ENCODE assay signal across 22 cellular contexts in the genomic region with DNA sequence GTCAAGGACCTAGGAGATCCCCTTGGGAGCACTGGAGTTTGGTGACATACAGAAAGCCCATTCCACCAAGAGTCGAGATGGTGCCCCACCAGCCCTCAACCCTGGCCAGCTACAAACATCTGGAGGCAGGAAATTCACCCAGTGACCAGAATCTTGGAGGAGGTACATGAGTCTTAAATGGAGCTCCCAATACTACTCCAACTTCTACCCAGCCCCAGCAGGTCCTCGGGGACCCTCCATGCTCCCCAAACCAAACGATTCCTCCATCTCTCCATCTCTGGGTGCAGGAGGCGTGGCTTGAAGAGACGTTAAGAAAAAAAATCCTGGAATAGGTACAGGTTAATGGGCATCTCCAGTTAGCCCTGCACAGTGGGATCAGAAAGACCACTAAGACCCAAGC. TPM values are rescaled to one million over a fixed set of nuclear protein-coding genes. Genes with fewer than 3 reads are reported as not detected.
DNase-seq lines count a peak whose midpoint lies in the region; ATAC-seq and TF ChIP-seq lines count a peak whose summit lies in the region.
"Had no signal": no experiment of that assay in that cellular context is flagged by ENCODE, and none has a peak within 500 bp of the region (broad histone marks: within the 10 kb centered on the region; RNA-seq: fewer than 3 reads in every experiment).

No MANE protein-coding gene starts in this region.

- H3K4me1 ChIP-seq in transverse colon: peaks cover 0 to 17% (median 4%) of the 10 kb centered on the region in 4 donors
- H3K4me1 ChIP-seq: HAP-1 had no signal

- peak overlapping the region; percentile 6 for H3K4me3 Mint-ChIP-seq in activated naive CD8-positive, alpha-beta T cell treated with anti-CD3 and anti-CD28 coated beads for 36 hours
- H3K4me3 Mint-ChIP-seq in activated naive CD8-positive, alpha-beta T cell treated with anti-CD3 and anti-CD28 coated beads, Interleukin-2, amount 50 U/mL, for 24 hours: no peak overlapping the region
- H3K4me3 Mint-ChIP-seq in chondrocyte (ENCODE audit: unreplicated experiment): no peak overlapping the region
- H3K4me3 Mint-ChIP-seq in naive thymus-derived CD8-positive, alpha-beta T cell: no peak overlapping the region
- no peak overlapping the region for H3K4me3 Mint-ChIP-seq in stimulated activated effector memory CD8-positive, alpha-beta T cell treated with anti-CD3 and anti-CD28 coated beads, Interleukin-12 subunit alpha, Interleukin-12 subunit beta, amount 100 ng/mL, for 72 hours
- H3K4me3 Mint-ChIP-seq: activated B cell treated with CpG ODN at 0.5 μM for 24 hours; activated CD8-positive, alpha-beta T cell treated with anti-CD3 and anti-CD28 coated beads for 36 hours; activated naive CD4-positive, alpha-beta T cell treated with anti-CD3 and anti-CD28 coated beads, Interleukin-2, amount 50 U/mL, for 24 hours; activated T-cell treated with anti-CD3 and anti-CD28 coated beads, Interleukin-2, amount 50 U/mL, for 24 hours; stimulated activated memory B cell treated with anti-CD40 and anti-IgM and Interleukin-4, amounts not matched to agents 10 μg/mL and 1 μg/mL and 100 μg/mL, for 72 hours; type B pancreatic cell had no signal

- TF ChIP-seq EP300 in transverse colon (IDR thresholded peaks at IDR 0.05; ENCODE audit: low read depth): no peak

- peaks cover 15% of the 10 kb centered on the region for H3K27me3 ChIP-seq in transverse colon

- no peaks in the 10 kb centered on the region for H3K36me3 ChIP-seq in transverse colon
- H3K36me3 ChIP-seq: HAP-1, neutrophil had no signal

- no peak for DNase-seq in activated naive CD8-positive, alpha-beta T cell treated with anti-CD3 and anti-CD28 coated beads for 36 hours
- no peak for DNase-seq in activated naive CD8-positive, alpha-beta T cell treated with anti-CD3 and anti-CD28 coated beads, Interleukin-2, amount 50 U/mL, for 24 hours
- DNase-seq in chondrocyte (ENCODE audit: low spot score): peak; percentile 19
- no peak for DNase-seq in naive thymus-derived CD8-positive, alpha-beta T cell
- no peak for DNase-seq in transverse colon
- no peak for DNase-seq in stimulated activated effector memory CD8-positive, alpha-beta T cell treated with anti-CD3 and anti-CD28 coated beads, Interleukin-12 subunit alpha, Interleukin-12 subunit beta, amount 100 ng/mL, for 72 hours (ENCODE audit: low spot score in 2 of 2)
- no peak for DNase-seq in activated CD4-positive, alpha-beta T cell treated with anti-CD3 and anti-CD28 coated beads for 4 hours
- no peak for DNase-seq in T-helper 2 cell
- DNase-seq: 8988T; activated B cell treated with CpG ODN at 0.5 μM for 24 hours; activated CD8-positive, alpha-beta T cell treated with anti-CD3 and anti-CD28 coated beads for 36 hours; activated T-cell treated with anti-CD3 and anti-CD28 coated beads, Interleukin-2, amount 50 U/mL, for 24 hours; foreskin melanocyte; NCI-H1105 treated with DMSO at 0.1 percent for 48 hours; NCI-H2107; NCI-H524 treated with DMSO at 0.1 percent for 48 hours; SIG-M5 had no signal

- POLR2A ChIA-PET in naive thymus-derived CD8-positive, alpha-beta T cell (lab: Charles Lee): no interaction called here

- peaks cover 3% of the 10 kb centered on the region for H3K27me3 Mint-ChIP-seq in activated naive CD8-positive, alpha-beta T cell treated with anti-CD3 and anti-CD28 coated beads for 36 hours
- H3K27me3 Mint-ChIP-seq in activated naive CD8-positive, alpha-beta T cell treated with anti-CD3 and anti-CD28 coated beads, Interleukin-2, amount 50 U/mL, for 24 hours: no peaks in the 10 kb centered on the region
- H3K27me3 Mint-ChIP-seq in chondrocyte (ENCODE audit: low read depth): peaks cover 13% of the 10 kb centered on the region
- no peaks in the 10 kb centered on the region for H3K27me3 Mint-ChIP-seq in naive thymus-derived CD8-positive, alpha-beta T cell
- H3K27me3 Mint-ChIP-seq: activated B cell treated with CpG ODN at 0.5 μM for 24 hours; activated naive CD4-positive, alpha-beta T cell treated with anti-CD3 and anti-CD28 coated beads, Interleukin-2, amount 50 U/mL, for 24 hours; stimulated activated memory B cell treated with anti-CD40 and anti-IgM and Interleukin-4, amounts not matched to agents 10 μg/mL and 1 μg/mL and 100 μg/mL, for 72 hours had no signal

- H3K4me1 Mint-ChIP-seq in activated naive CD8-positive, alpha-beta T cell treated with anti-CD3 and anti-CD28 coated beads for 36 hours: peaks cover 47% of the 10 kb centered on the region
- peaks cover 63% of the 10 kb centered on the region for H3K4me1 Mint-ChIP-seq in activated naive CD8-positive, alpha-beta T cell treated with anti-CD3 and anti-CD28 coated beads, Interleukin-2, amount 50 U/mL, for 24 hours
- peaks cover 48% of the 10 kb centered on the region for H3K4me1 Mint-ChIP-seq in chondrocyte (ENCODE audit: low read depth)
- H3K4me1 Mint-ChIP-seq in naive thymus-derived CD8-positive, alpha-beta T cell: peaks cover 12 to 38% (median 25%) of the 10 kb centered on the region in 4 donors
- H3K4me1 Mint-ChIP-seq in stimulated activated effector memory CD8-positive, alpha-beta T cell treated with anti-CD3 and anti-CD28 coated beads, Interleukin-12 subunit alpha, Interleukin-12 subunit beta, amount 100 ng/mL, for 72 hours: peaks cover 41% of the 10 kb centered on the region

- no peak for TF ChIP-seq POLR2A in transverse colon (IDR thresholded peaks at IDR 0.05)

- peak overlapping the region; percentile 11 to 49 (median 39) for H3K27ac ChIP-seq in transverse colon
- H3K27ac ChIP-seq: neutrophil had no signal

- H3K27ac Mint-ChIP-seq in activated naive CD8-positive, alpha-beta T cell treated with anti-CD3 and anti-CD28 coated beads for 36 hours: no peak overlapping the region
- H3K27ac Mint-ChIP-seq in activated naive CD8-positive, alpha-beta T cell treated with anti-CD3 and anti-CD28 coated beads, Interleukin-2, amount 50 U/mL, for 24 hours: no peak overlapping the region
- peak overlapping the region; percentile 92 for H3K27ac Mint-ChIP-seq in chondrocyte (ENCODE audit: unreplicated experiment)
- H3K27ac Mint-ChIP-seq in naive thymus-derived CD8-positive, alpha-beta T cell: peak overlapping the region in 6 of 10 donors; percentile 16 to 63 (median 50)
- no peak overlapping the region for H3K27ac Mint-ChIP-seq in stimulated activated effector memory CD8-positive, alpha-beta T cell treated with anti-CD3 and anti-CD28 coated beads, Interleukin-12 subunit alpha, Interleukin-12 subunit beta, amount 100 ng/mL, for 72 hours
- H3K27ac Mint-ChIP-seq: activated B cell treated with CpG ODN at 0.5 μM for 24 hours; activated CD8-positive, alpha-beta T cell treated with anti-CD3 and anti-CD28 coated beads for 36 hours; activated naive CD4-positive, alpha-beta T cell treated with anti-CD3 and anti-CD28 coated beads, Interleukin-2, amount 50 U/mL, for 24 hours; stimulated activated memory B cell treated with anti-CD40 and anti-IgM and Interleukin-4, amounts not matched to agents 10 μg/mL and 1 μg/mL and 100 μg/mL, for 72 hours; type B pancreatic cell had no signal

- peaks cover 5% of the 10 kb centered on the region for H3K36me3 Mint-ChIP-seq in activated naive CD8-positive, alpha-beta T cell treated with anti-CD3 and anti-CD28 coated beads for 36 hours
- H3K36me3 Mint-ChIP-seq in activated naive CD8-positive, alpha-beta T cell treated with anti-CD3 and anti-CD28 coated beads, Interleukin-2, amount 50 U/mL, for 24 hours (ENCODE audit: low read depth): peaks cover 2% of the 10 kb centered on the region
- H3K36me3 Mint-ChIP-seq in chondrocyte (ENCODE audit: low read depth): peaks cover 3% of the 10 kb centered on the region
- H3K36me3 Mint-ChIP-seq in naive thymus-derived CD8-positive, alpha-beta T cell: peaks cover 0 to 22% (median 0%) of the 10 kb centered on the region in 3 donors
- peaks cover 21% of the 10 kb centered on the region for H3K36me3 Mint-ChIP-seq in stimulated activated effector memory CD8-positive, alpha-beta T cell treated with anti-CD3 and anti-CD28 coated beads, Interleukin-12 subunit alpha, Interleukin-12 subunit beta, amount 100 ng/mL, for 72 hours
- H3K36me3 Mint-ChIP-seq: activated naive CD4-positive, alpha-beta T cell treated with anti-CD3 and anti-CD28 coated beads, Interleukin-2, amount 50 U/mL, for 24 hours; type B pancreatic cell had no signal

- 79% methylated on average over 5 of the region's 5 CpGs; no CpG with 5 or more reads in 1 of the 2 donors for WGBS in transverse colon (ENCODE audit: low coverage in 1 of 2), 2 donors

- in situ Hi-C loops in transverse colon (cut with MboI; ENCODE audit: low pct_ligation_motif_present in 1 of 4, low pct_unique_long_range_greater_than_20kb in 1 of 4, low sequenced_read_pairs in 3 of 4): no loop called here

- no peak for ATAC-seq in activated naive CD8-positive, alpha-beta T cell treated with anti-CD3 and anti-CD28 coated beads, Interleukin-2, amount 50 U/mL, for 24 hours
- ATAC-seq in naive thymus-derived CD8-positive, alpha-beta T cell: no peak
- ATAC-seq in stimulated activated effector memory CD8-positive, alpha-beta T cell treated with anti-CD3 and anti-CD28 coated beads, Interleukin-12 subunit alpha, Interleukin-12 subunit beta, amount 100 ng/mL, for 72 hours: no peak
- ATAC-seq: activated CD8-positive, alpha-beta T cell treated with anti-CD3 and anti-CD28 coated beads for 36 hours; stimulated activated memory B cell treated with anti-CD40 and anti-IgM and Interleukin-4, amounts not matched to agents 10 μg/mL and 1 μg/mL and 100 μg/mL, for 72 hours had no signal

- H3K9me3 Mint-ChIP-seq in activated naive CD8-positive, alpha-beta T cell treated with anti-CD3 and anti-CD28 coated beads for 36 hours: no peaks in the 10 kb centered on the region
- H3K9me3 Mint-ChIP-seq in activated naive CD8-positive, alpha-beta T cell treated with anti-CD3 and anti-CD28 coated beads, Interleukin-2, amount 50 U/mL, for 24 hours: no peaks in the 10 kb centered on the region
- H3K9me3 Mint-ChIP-seq in chondrocyte (ENCODE audit: low read depth): no peaks in the 10 kb centered on the region
- no peaks in the 10 kb centered on the region for H3K9me3 Mint-ChIP-seq in naive thymus-derived CD8-positive, alpha-beta T cell
- no peaks in the 10 kb centered on the region for H3K9me3 Mint-ChIP-seq in stimulated activated effector memory CD8-positive, alpha-beta T cell treated with anti-CD3 and anti-CD28 coated beads, Interleukin-12 subunit alpha, Interleukin-12 subunit beta, amount 100 ng/mL, for 72 hours
- H3K9me3 Mint-ChIP-seq: activated B cell treated with CpG ODN at 0.5 μM for 24 hours; activated CD8-positive, alpha-beta T cell treated with anti-CD3 and anti-CD28 coated beads for 36 hours; activated naive CD4-positive, alpha-beta T cell treated with anti-CD3 and anti-CD28 coated beads, Interleukin-2, amount 50 U/mL, for 24 hours; activated T-cell treated with anti-CD3 and anti-CD28 coated beads, Interleukin-2, amount 50 U/mL, for 24 hours; stimulated activated memory B cell treated with anti-CD40 and anti-IgM and Interleukin-4, amounts not matched to agents 10 μg/mL and 1 μg/mL and 100 μg/mL, for 72 hours; type B pancreatic cell had no signal

- intact Hi-C loops in transverse colon (cut with DNase I; ENCODE audit: low total_unique reads): no loop called here

- no peaks in the 10 kb centered on the region for H3K9me3 ChIP-seq in transverse colon
- H3K9me3 ChIP-seq: HAP-1, neutrophil had no signal

- TF ChIP-seq CTCF in chondrocyte (IDR thresholded peaks at IDR 0.05) (no peak), transverse colon (IDR thresholded peaks at IDR 0.05) (no peak)

- H3K4me3 ChIP-seq in transverse colon: no peak overlapping the region
- H3K4me3 ChIP-seq: HAP-1 had no signal

RNA-seq across cellular contexts. Expression of gene RASSF5, which starts 5.5 kb away (rescaled TPM):
- total RNA-seq in activated naive CD8-positive, alpha-beta T cell treated with anti-CD3 and anti-CD28 coated beads for 36 hours: 100 to 1,000 TPM; 223 to 226 TPM
- 0.12 to 0.36 TPM (median 0.27 TPM) in 3 replicates for total RNA-seq in chondrocyte
- 100 to 1,000 TPM; 224 to 229 TPM for total RNA-seq in naive thymus-derived CD8-positive, alpha-beta T cell
- 100 to 1,000 TPM; 233 to 358 (median 291) TPM for polyA plus RNA-seq in naive thymus-derived CD8-positive, alpha-beta T cell
- total RNA-seq in transverse colon: 10 to 100 TPM in 1 of 4 donors, 1 to 10 TPM in 3; 4.6 to 14.0 (median 7.8) TPM

RNA-seq across cellular contexts. Expression of gene IKBKE, which starts 31.6 kb away (rescaled TPM):
- 10 to 100 TPM; 18.7 to 19.8 TPM for total RNA-seq in activated naive CD8-positive, alpha-beta T cell treated with anti-CD3 and anti-CD28 coated beads for 36 hours
- total RNA-seq in chondrocyte: 7.7 to 10.5 TPM (median 8.5 TPM) in 3 replicates
- total RNA-seq in naive thymus-derived CD8-positive, alpha-beta T cell: 10 to 100 TPM; 82.9 to 87.3 TPM
- polyA plus RNA-seq in naive thymus-derived CD8-positive, alpha-beta T cell: 10 to 100 TPM; 40.5 to 57.0 (median 55.5) TPM
- 10 to 100 TPM; 13.8 to 77.4 (median 17.8) TPM for total RNA-seq in transverse colon

Comparison
In these comparisons a context has a peak if more than half of its experiments do, and no peak if none do; other contexts are left out.
1. H3K27ac Mint-ChIP-seq: peak in chondrocyte (single experiment) and naive thymus-derived CD8-positive, alpha-beta T cell (6 of 10); none in activated naive CD8-positive, alpha-beta T cell treated with anti-CD3 and anti-CD28 coated beads for 36 hours (single experiment), activated naive CD8-positive, alpha-beta T cell treated with anti-CD3 and anti-CD28 coated beads, Interleukin-2, amount 50 U/mL, for 24 hours (single experiment) and stimulated activated effector memory CD8-positive, alpha-beta T cell treated with anti-CD3 and anti-CD28 coated beads, Interleukin-12 subunit alpha, Interleukin-12 subunit beta, amount 100 ng/mL, for 72 hours (single experiment).
2. RNA of gene RASSF5, which starts 5.5 kb away (total RNA-seq): 224 to 229 TPM in naive thymus-derived CD8-positive, alpha-beta T cell and 223 to 226 TPM in activated naive CD8-positive, alpha-beta T cell treated with anti-CD3 and anti-CD28 coated beads for 36 hours; 4.6 to 14.0 TPM in transverse colon and 0.12 to 0.36 TPM in chondrocyte; every median in the first group is over 10 times any median in the second.